11 cellular contexts compared by ENCODE assay signal in genomic region chr7:243580-243978, GRCh38. TPM values are rescaled to one million over a fixed set of nuclear protein-coding genes. Genes with fewer than 3 reads are reported as not detected.
"Had no signal": no experiment of that assay in that cellular context is flagged by ENCODE, and none has a peak within 500 bp of the region (broad histone marks: within the 10 kb centered on the region; RNA-seq: fewer than 3 reads in every experiment).

No MANE protein-coding gene starts in this region.

RNA-seq across cellular contexts. Expression of gene FOXL3, which starts 46.4 kb away (rescaled TPM):
- total RNA-seq: OCI-LY7, PC-3, PC-9, Peyer's patch, Right ventricle myocardium inferior, Right ventricle myocardium superior, RPMI7951, SJCRH30, SJSA1, SK-MEL-5 had no signal
- polyA plus RNA-seq: SK-N-SH had no signal

RNA-seq across cellular contexts. Expression of gene FAM20C, which starts 51.2 kb away (rescaled TPM):
- total RNA-seq: OCI-LY7, SK-MEL-5 had no signal
